ENCODE assay signal across 15 cellular contexts in the genomic region with DNA sequence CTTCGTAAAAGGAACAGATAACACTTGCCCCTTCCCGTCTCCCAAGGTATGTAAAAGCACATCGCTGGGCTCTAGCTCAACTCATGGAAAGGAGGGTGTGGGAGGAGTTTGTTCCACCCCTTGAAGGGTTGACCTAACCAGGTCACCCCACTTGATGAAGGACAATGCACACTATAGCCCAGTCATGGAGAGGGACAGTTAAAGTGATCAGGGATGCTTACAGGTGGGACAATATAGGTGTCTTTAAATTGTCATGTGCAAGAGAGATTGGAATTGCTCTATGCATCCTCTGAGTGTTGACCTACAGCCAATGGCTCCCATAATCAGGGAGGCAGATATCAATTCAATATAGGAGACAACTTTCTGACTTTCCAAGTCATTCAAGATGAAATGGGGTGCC.
A peak's percentile ranks its signal among the peaks of the same experiment; 100 is the strongest.
DNase-seq lines count a peak whose midpoint lies in the region; ATAC-seq lines count a peak whose summit lies in the region.
"Had no signal": no experiment of that assay in that cellular context is flagged by ENCODE, and none has a peak within 500 bp of the region (broad histone marks: within the 10 kb centered on the region; RNA-seq: fewer than 3 reads in every experiment).

No MANE protein-coding gene starts in this region.

- peaks cover 0 to 3% (median 0%) of the 10 kb centered on the region in 11 experiments; a peak in 3 of 22 replicates for H4K20me1 ChIP-seq in BLaER1 treated with 17β-estradiol and CSF1 and Interleukin-3, amounts not matched to agents 10 nM and 100 nM

- H3K27ac ChIP-seq in BLaER1 treated with 17β-estradiol and CSF1 and Interleukin-3, amounts not matched to agents 10 nM and 100 nM: no peak overlapping the region
- H3K27ac ChIP-seq: C4-2B had no signal

- H3K4me1 Mint-ChIP-seq in stimulated activated naive CD8-positive, alpha-beta T cell treated with anti-CD3 and anti-CD28 coated beads, Interleukin-15, amount 100 ng/mL, for 72 hours: no peaks in the 10 kb centered on the region
- H3K4me1 Mint-ChIP-seq: B cell had no signal

- H3K9me3 Mint-ChIP-seq in stimulated activated naive CD8-positive, alpha-beta T cell treated with anti-CD3 and anti-CD28 coated beads, Interleukin-15, amount 100 ng/mL, for 72 hours: no peaks in the 10 kb centered on the region
- H3K9me3 Mint-ChIP-seq: CD4-positive, alpha-beta T cell; CD8-positive, alpha-beta T cell had no signal

- peak; percentile 5 for ATAC-seq in stimulated activated naive CD8-positive, alpha-beta T cell treated with anti-CD3 and anti-CD28 coated beads, Interleukin-15, amount 100 ng/mL, for 72 hours
- ATAC-seq in stimulated activated naive CD8-positive, alpha-beta T cell treated with anti-CD3 and anti-CD28 coated beads, Interleukin-15, Interleukin-2, amounts not matched to agents 100 U/mL and 50 U/mL, for 24 hours: no peak
- ATAC-seq: CD8-positive, alpha-beta T cell had no signal

- in situ Hi-C loops in HAP-1 (cut with MboI; ENCODE audit: low sequenced_read_pairs): no loop called here

- H3K4me3 Mint-ChIP-seq in stimulated activated naive CD8-positive, alpha-beta T cell treated with anti-CD3 and anti-CD28 coated beads, Interleukin-15, amount 100 ng/mL, for 72 hours: no peak overlapping the region
- H3K4me3 Mint-ChIP-seq: B cell; CD4-positive, alpha-beta T cell; CD8-positive, alpha-beta T cell had no signal

- no peak for DNase-seq in stimulated activated naive CD8-positive, alpha-beta T cell treated with anti-CD3 and anti-CD28 coated beads, Interleukin-15, amount 100 ng/mL, for 72 hours
- DNase-seq in stimulated activated naive CD8-positive, alpha-beta T cell treated with anti-CD3 and anti-CD28 coated beads, Interleukin-15, Interleukin-2, amounts not matched to agents 100 U/mL and 50 U/mL, for 24 hours: no peak
- DNase-seq in AML-193 (lab: John Stamatoyannopoulos, UW) (no peak), HAP-1 (ENCODE audit: low spot score in 2 of 2) (no peak)
- DNase-seq: 8988T; ACHN; Caco-2; Calu3; CD4-positive, alpha-beta T cell; CD8-positive, alpha-beta T cell; DMS79 treated with DMSO at 0.1 percent for 48 hours; GF-D8 had no signal

- H3K27ac Mint-ChIP-seq in stimulated activated naive CD8-positive, alpha-beta T cell treated with anti-CD3 and anti-CD28 coated beads, Interleukin-15, amount 100 ng/mL, for 72 hours: no peak overlapping the region
- H3K27ac Mint-ChIP-seq: B cell; CD4-positive, alpha-beta T cell; CD8-positive, alpha-beta T cell had no signal

- no peaks in the 10 kb centered on the region for H3K36me3 ChIP-seq in BLaER1 treated with 17β-estradiol and CSF1 and Interleukin-3, amounts not matched to agents 10 nM and 100 nM
- H3K36me3 ChIP-seq in HAP-1 (replicated peaks): no peaks in the 10 kb centered on the region

- H3K4me2 ChIP-seq in BLaER1 treated with 17β-estradiol and CSF1 and Interleukin-3, amounts not matched to agents 10 nM and 100 nM: peak overlapping the region in 9 of 11 experiments; percentile 6 to 96 (median 78); a peak in 16 of 22 replicates

- H3K4me1 ChIP-seq in BLaER1 treated with 17β-estradiol and CSF1 and Interleukin-3, amounts not matched to agents 10 nM and 100 nM: peaks cover 0 to 87% (median 80%) of the 10 kb centered on the region in 10 experiments; a peak in 16 of 20 replicates
- no peaks in the 10 kb centered on the region for H3K4me1 ChIP-seq in HAP-1
- H3K4me1 ChIP-seq: Caco-2 had no signal

- no peak overlapping the region for H3K9ac ChIP-seq in BLaER1 treated with 17β-estradiol and CSF1 and Interleukin-3, amounts not matched to agents 10 nM and 100 nM

- no peaks in the 10 kb centered on the region for H3K9me3 ChIP-seq in BLaER1 treated with 17β-estradiol and CSF1 and Interleukin-3, amounts not matched to agents 10 nM and 100 nM (replicated peaks in 1 of 11)
- H3K9me3 ChIP-seq in HAP-1: no peaks in the 10 kb centered on the region
- H3K9me3 ChIP-seq: Caco-2 had no signal

- H3K4me3 ChIP-seq in BLaER1 treated with 17β-estradiol and CSF1 and Interleukin-3, amounts not matched to agents 10 nM and 100 nM: no peak overlapping the region
- no peak overlapping the region for H3K4me3 ChIP-seq in HAP-1

- H3K27me3 Mint-ChIP-seq in stimulated activated naive CD8-positive, alpha-beta T cell treated with anti-CD3 and anti-CD28 coated beads, Interleukin-15, amount 100 ng/mL, for 72 hours: peaks cover 7% of the 10 kb centered on the region

- no peaks in the 10 kb centered on the region for H3K27me3 ChIP-seq in BLaER1 treated with 17β-estradiol and CSF1 and Interleukin-3, amounts not matched to agents 10 nM and 100 nM
- no peaks in the 10 kb centered on the region for H3K27me3 ChIP-seq in HAP-1 (ENCODE audit: low read depth)
